10 cellular contexts compared by ENCODE assay signal in the genomic region with DNA sequence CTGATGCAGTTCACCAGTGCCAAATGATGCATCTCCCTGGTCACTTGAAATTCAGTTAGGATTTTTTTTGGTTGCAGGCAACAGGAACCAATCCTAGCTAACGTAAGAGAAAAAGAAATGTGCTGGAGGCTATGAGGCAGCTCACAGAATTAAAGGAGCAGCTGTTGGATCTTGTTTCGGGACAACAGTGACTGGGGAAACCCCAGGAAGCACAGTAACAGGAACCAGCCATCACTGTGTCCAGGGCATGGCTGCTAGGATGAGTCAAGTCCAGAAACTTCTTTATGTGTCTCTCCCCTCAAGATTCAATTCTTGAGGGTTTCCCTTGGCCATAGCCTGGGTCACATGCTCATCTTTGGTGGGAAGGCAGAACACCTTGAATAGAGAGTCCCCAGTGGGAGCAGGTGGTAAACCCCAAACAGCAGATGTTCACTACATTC. TPM values are rescaled to one million over a fixed set of nuclear protein-coding genes. Genes with fewer than 3 reads are reported as not detected.
A peak's percentile ranks its signal among the peaks of the same experiment; 100 is the strongest.
DNase-seq lines count a peak whose midpoint lies in the region; ATAC-seq, FAIRE-seq and TF ChIP-seq lines count a peak whose summit lies in the region.
"Had no signal": no experiment of that assay in that cellular context is flagged by ENCODE, and none has a peak within 500 bp of the region (broad histone marks: within the 10 kb centered on the region; RNA-seq: fewer than 3 reads in every experiment).

No MANE protein-coding gene starts in this region.

- CTCF ChIA-PET in MCF 10A (lab: Yijun Ruan, JAX), result interaction anchor here (0.6 to 1.2 kb wide), 3 partner anchors 10 to 39 kb away, joined by 3 to 4 read pairs (median 3); no protein-coding TSS in a partner anchor
- CTCF ChIA-PET in activated B cell treated with CpG ODN at 0.5 μM for 24 hours (lab: Charles Lee), result no interaction called here
- CTCF ChIA-PET in HepG2 (lab: Yijun Ruan, JAX; ENCODE audit: low intra/inter-chr PET ratio, low total read pairs), result no interaction called here

- ATAC-seq in HG02840 (IDR thresholded peaks at IDR 0.05; ENCODE audit: low FRiP score, unreplicated experiment), result peak; percentile 82
- ATAC-seq in activated B cell treated with CpG ODN at 0.5 μM for 24 hours (ENCODE audit: low read depth), result no peak
- no peak for ATAC-seq in HepG2
- ATAC-seq: CD8-positive, alpha-beta T cell had no signal

- no peaks in the 10 kb centered on the region for H3K9me3 Mint-ChIP-seq in MCF 10A (ENCODE audit: unreplicated experiment)
- H3K9me3 Mint-ChIP-seq in activated B cell treated with CpG ODN at 0.5 μM for 24 hours, result no peaks in the 10 kb centered on the region
- H3K9me3 Mint-ChIP-seq: CD8-positive, alpha-beta T cell had no signal

- H3K36me3 Mint-ChIP-seq in MCF 10A (ENCODE audit: insufficient read depth, unreplicated experiment), result no peaks in the 10 kb centered on the region
- no peaks in the 10 kb centered on the region for H3K36me3 Mint-ChIP-seq in activated B cell treated with CpG ODN at 0.5 μM for 24 hours (ENCODE audit: low read depth)
- H3K36me3 Mint-ChIP-seq: CD8-positive, alpha-beta T cell had no signal

- H3K36me3 ChIP-seq in breast epithelium, result no peaks in the 10 kb centered on the region
- no peaks in the 10 kb centered on the region for H3K36me3 ChIP-seq in BE2C
- no peaks in the 10 kb centered on the region for H3K36me3 ChIP-seq in HepG2 (replicated peaks in 1 of 2; ENCODE audit: control insufficient read depth in 1 of 2, insufficient read depth in 2 of 2, low read length in 2 of 2)

- no peaks in the 10 kb centered on the region for H3K79me2 ChIP-seq in HepG2 (ENCODE audit: insufficient read depth, low read length)

- no peak overlapping the region for H3K4me2 ChIP-seq in HepG2 (ENCODE audit: low read depth, low read length)

- no peak for TF ChIP-seq POLR2A in breast epithelium (IDR thresholded peaks at IDR 0.05)
- no peak for TF ChIP-seq POLR2A in HepG2 (IDR thresholded peaks at IDR 0.05; ENCODE audit: insufficient read depth in 1 of 2, low read depth in 2 of 2, low read length in 2 of 2)

- intact Hi-C loops in MCF 10A (cut with micrococcal nuclease), result no loop called here
- intact Hi-C loops in breast epithelium (cut with DNase I; ENCODE audit: low total_unique reads), result no loop called here
- intact Hi-C loops in activated B cell treated with CpG ODN at 0.5 μM for 24 hours (cut with micrococcal nuclease), result no loop called here
- intact Hi-C loops in HepG2 (cut with micrococcal nuclease; ENCODE audit: unreplicated experiment), result no loop called here

- H3K27ac Mint-ChIP-seq in MCF 10A (ENCODE audit: low read depth, unreplicated experiment), result peak overlapping the region; percentile 13
- H3K27ac Mint-ChIP-seq in activated B cell treated with CpG ODN at 0.5 μM for 24 hours, result peak overlapping the region; percentile 38
- H3K27ac Mint-ChIP-seq: CD8-positive, alpha-beta T cell had no signal

- H3K9me3 ChIP-seq in breast epithelium, result no peaks in the 10 kb centered on the region
- no peaks in the 10 kb centered on the region for H3K9me3 ChIP-seq in BE2C
- H3K9me3 ChIP-seq in HepG2 (ENCODE audit: low read length), result no peaks in the 10 kb centered on the region

- TF ChIP-seq CTCF in MCF 10A (IDR thresholded peaks at IDR 0.05; ENCODE audit: unreplicated experiment) (no peak), breast epithelium (IDR thresholded peaks at IDR 0.05) (no peak), activated B cell treated with CpG ODN at 0.5 μM for 24 hours (IDR thresholded peaks at IDR 0.05) (no peak), BE2C (IDR thresholded peaks at IDR 0.05; ENCODE audit: low read depth, low read length) (no peak), HepG2 (CRISPR knock-in tag; IDR thresholded peaks at IDR 0.05) (no peak)

- no peak for TF ChIP-seq RAD21 in HepG2 (CRISPR knock-in tag; IDR thresholded peaks at IDR 0.05)

- H3K4me1 ChIP-seq in breast epithelium (no peaks in the 10 kb centered on the region), BE2C (peaks cover 4% of the 10 kb centered on the region), HepG2 (ENCODE audit: insufficient read depth, low read length) (no peaks in the 10 kb centered on the region)

- in situ Hi-C loops in HepG2 (cut with HindIII; ENCODE audit: extremely low pct_ligation_motif_present, low pct_unique_long_range_greater_than_20kb), result no loop called here

- no peak overlapping the region for H3K4me3 ChIP-seq in breast epithelium
- no peak overlapping the region for H3K4me3 ChIP-seq in BE2C (ENCODE audit: low read depth, low read length)
- no peak overlapping the region for H3K4me3 ChIP-seq in HepG2 (replicated peaks in 1 of 3; ENCODE audit: insufficient read depth in 1 of 3, low read depth in 2 of 3, low read length in 3 of 3)

- DNase-seq in MCF 10A (ENCODE audit: unreplicated experiment) (peak; percentile 54), breast epithelium (ENCODE audit: low spot score in 2 of 2) (no peak), activated B cell treated with CpG ODN at 0.5 μM for 24 hours (no peak), NCI-H1048 (lab: John Stamatoyannopoulos, UW) (no peak), BE2C (no peak), UCSD-AML1 (lab: John Stamatoyannopoulos, UW; ENCODE audit: unreplicated experiment) (no peak), HepG2 (ENCODE audit: low spot score) (no peak)
- DNase-seq: activated CD4-positive, alpha-beta T cell treated with anti-CD3 and anti-CD28 coated beads for 48 hours; CD8-positive, alpha-beta T cell had no signal

- H3K27me3 Mint-ChIP-seq in MCF 10A (ENCODE audit: insufficient read depth, unreplicated experiment), result no peaks in the 10 kb centered on the region
- H3K27me3 Mint-ChIP-seq in activated B cell treated with CpG ODN at 0.5 μM for 24 hours, result no peaks in the 10 kb centered on the region

- H3K9ac ChIP-seq in HepG2 (ENCODE audit: insufficient read depth, low read depth, low read length), result no peak overlapping the region

- no peak for TF ChIP-seq EP300 in HepG2 (IDR thresholded peaks at IDR 0.05; ENCODE audit: low read depth in 2 of 2, low read length in 2 of 2)
- no peak for TF ChIP-seq EP300 in HepG2 (CRISPR knock-in tag; IDR thresholded peaks at IDR 0.05; ENCODE audit: borderline replicate concordance)

- no peaks in the 10 kb centered on the region for H4K20me1 ChIP-seq in HepG2 (ENCODE audit: insufficient read depth, low read length)

- H2AFZ ChIP-seq in HepG2 (ENCODE audit: low read length), result no peak overlapping the region

- H3K27ac ChIP-seq in breast epithelium (no peak overlapping the region), HepG2 (ENCODE audit: extremely low read length, insufficient read depth, low read length) (no peak overlapping the region)

- H3K4me3 Mint-ChIP-seq in MCF 10A (ENCODE audit: unreplicated experiment) (no peak overlapping the region), activated B cell treated with CpG ODN at 0.5 μM for 24 hours (no peak overlapping the region)
- H3K4me3 Mint-ChIP-seq: CD8-positive, alpha-beta T cell had no signal

- H3K4me1 Mint-ChIP-seq in MCF 10A (ENCODE audit: insufficient read depth, unreplicated experiment) (peaks cover 18% of the 10 kb centered on the region), activated B cell treated with CpG ODN at 0.5 μM for 24 hours (peaks cover 14% of the 10 kb centered on the region)

- H3K27me3 ChIP-seq in breast epithelium (no peaks in the 10 kb centered on the region), BE2C (no peaks in the 10 kb centered on the region), HepG2 (ENCODE audit: control insufficient read depth in 1 of 2, insufficient read depth in 2 of 2, low read length in 2 of 2) (no peaks in the 10 kb centered on the region)

- 4% methylated on average over 2 of the region's 2 CpGs for WGBS in HepG2 (ENCODE audit: low lambda C conversion rate)

- POLR2A ChIA-PET in MCF 10A (lab: Yijun Ruan, JAX) (interaction anchor here (0.7 to 1.3 kb wide), 7 partner anchors 19 to 498 kb away, joined by 3 to 5 read pairs (median 3); a partner anchor contains a TSS), activated B cell treated with CpG ODN at 0.5 μM for 24 hours (lab: Charles Lee) (no interaction called here), HepG2 (lab: Yijun Ruan, JAX) (no interaction called here)

- BruUV-seq in MCF 10A (replicated peaks; lab: Mats Ljungman, UMichigan), result no TSS peak
- BruUV-seq in HepG2 (replicated peaks; lab: Mats Ljungman, UMichigan), result no TSS peak

- no peak for FAIRE-seq in HepG2 (lab: Jason Lieb, UNC)

RNA-seq across cellular contexts. Expression of a gene that starts 39.0 kb away (rescaled TPM):
- total RNA-seq in MCF 10A (2022) (2.3 and 2.6 TPM in 2 replicates), breast epithelium (1 to 10 TPM; 3.0 to 6.9 (median 4.5) TPM), activated B cell treated with CpG ODN at 0.5 μM for 24 hours (11.8 and 12.3 TPM in 2 replicates), HepG2 (2016; rRNA removed; fragmentation: Illumina TruSeq; extraction: Trizol) (not detected in 2 replicates)
- polyA plus RNA-seq in BE2C (2012; ENCODE audit: insufficient read depth, insufficient read length, low read depth), result 1.3 TPM
- not detected in 2 replicates for total RNA-seq in HepG2 (2016; cell fraction: cytosol; rRNA removed; fragmentation: Illumina TruSeq; extraction: Trizol; ENCODE audit: low read depth)
- total RNA-seq in HepG2 (2016; cell fraction: insoluble cytoplasmic fraction; rRNA removed; fragmentation: Illumina TruSeq; extraction: Trizol), result not detected in 2 replicates
- total RNA-seq in HepG2 (2016; cell fraction: membrane; rRNA removed; fragmentation: Illumina TruSeq; extraction: Trizol), result not detected in 2 replicates
- not detected in 2 replicates for total RNA-seq in HepG2 (2016; cell fraction: nucleus; rRNA removed; fragmentation: Illumina TruSeq; extraction: Trizol)
- not detected in 2 replicates for polyA plus RNA-seq in HepG2 (2011; rRNA removed)
- not detected in 2 replicates for polyA plus RNA-seq in HepG2 (2011; cell fraction: cytosol; rRNA removed)
- not detected in 2 replicates for polyA plus RNA-seq in HepG2 (2011; cell fraction: nucleus; rRNA removed)
- not detected in 2 replicates for polyA plus RNA-seq in HepG2 (2012)
- not detected in 2 replicates for polyA plus RNA-seq in HepG2 (2016; cell fraction: cytosol; fragmentation: Illumina TruSeq; extraction: Trizol; ENCODE audit: low read depth)
- polyA plus RNA-seq in HepG2 (2016; cell fraction: insoluble cytoplasmic fraction; fragmentation: Illumina TruSeq; extraction: Trizol; ENCODE audit: low read depth), result not detected in 2 replicates
- polyA plus RNA-seq in HepG2 (2016; cell fraction: membrane; fragmentation: Illumina TruSeq; extraction: Trizol; ENCODE audit: low read depth), result not detected in 2 replicates
- not detected in 2 replicates for polyA plus RNA-seq in HepG2 (2016; cell fraction: nucleus; fragmentation: Illumina TruSeq; extraction: Trizol; ENCODE audit: insufficient read depth, low read depth)
- polyA minus RNA-seq in HepG2 (2011; rRNA and poly(A)+ RNA removed; ENCODE audit: low replicate concordance), result 0.05 TPM in 1 of 2 replicates, not detected in the other
- polyA minus RNA-seq in HepG2 (2011; cell fraction: cytosol; rRNA and poly(A)+ RNA removed), result not detected in 2 replicates
- polyA minus RNA-seq in HepG2 (2011; cell fraction: nucleus; rRNA and poly(A)+ RNA removed), result not detected in 2 replicates
